In the genomic region with DNA sequence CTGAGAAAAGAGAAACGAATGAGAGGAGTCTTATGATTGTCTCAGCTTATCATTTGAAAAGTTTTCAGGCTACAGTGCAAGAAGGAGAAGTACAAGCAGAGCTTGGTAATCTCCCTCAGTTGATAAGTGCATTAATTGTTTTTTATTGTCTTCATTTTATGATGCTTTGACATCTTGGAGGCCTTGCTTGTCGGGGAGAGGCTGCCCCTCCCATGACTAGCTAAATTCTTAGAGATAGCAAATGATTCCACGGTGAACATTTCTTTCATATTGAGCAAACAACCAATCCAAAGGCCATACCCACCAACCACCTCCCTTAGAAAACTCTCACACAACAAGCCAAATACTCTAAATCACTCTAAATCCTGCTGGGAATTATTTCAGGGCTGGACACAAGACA, we compare ENCODE assay signal across 28 cellular contexts. TPM values are rescaled to one million over a fixed set of nuclear protein-coding genes. Genes with fewer than 3 reads are reported as not detected.
A peak's percentile ranks its signal among the peaks of the same experiment; 100 is the strongest.
DNase-seq lines count a peak whose midpoint lies in the region; ATAC-seq, FAIRE-seq and TF ChIP-seq lines count a peak whose summit lies in the region.
"Had no signal": no experiment of that assay in that cellular context is flagged by ENCODE, and none has a peak within 500 bp of the region (broad histone marks: within the 10 kb centered on the region; RNA-seq: fewer than 3 reads in every experiment).

No MANE protein-coding gene starts in this region.

- no peak for DNase-seq in endodermal cell
- peak; percentile 51 for DNase-seq in fibroblast of villous mesenchyme (ENCODE audit: low read depth)
- peak; percentile 53 for DNase-seq in small intestine
- no peak for DNase-seq in islet precursor cell
- DNase-seq in anterior cingulate cortex (lab: John Stamatoyannopoulos, UW): no peak
- DNase-seq: 8988T; ACHN; BE2C; C1 segment of cervical spinal cord; CD4-positive, alpha-beta memory T cell; CD4-positive, CD25-positive, alpha-beta regulatory T cell; CD8-positive, alpha-beta memory T cell; COR-L47; DMS 273 treated with DMSO at 0.1 percent for 48 hours; DMS153; DMS53; DMS79; DND-41; EL; GDM1 had no signal

- ATAC-seq in HG02763 (IDR thresholded peaks at IDR 0.05; ENCODE audit: unreplicated experiment): no peak
- ATAC-seq: GM12878 had no signal

- H3K4me3 ChIP-seq in endodermal cell (ENCODE audit: low read length) (peak overlapping the region; percentile 37), fibroblast of villous mesenchyme (ENCODE audit: low read depth, low read length) (no peak overlapping the region), small intestine (ENCODE audit: low read depth in 1 of 2, low read length in 2 of 2) (no peak overlapping the region)
- H3K4me3 ChIP-seq: BLaER1, GM12878 had no signal

- H3K36me3 Mint-ChIP-seq in endodermal cell (ENCODE audit: low read depth): peaks cover 9% of the 10 kb centered on the region

- H3K27me3 Mint-ChIP-seq in endodermal cell (ENCODE audit: insufficient read depth): no peaks in the 10 kb centered on the region
- H3K27me3 Mint-ChIP-seq: CD4-positive, alpha-beta memory T cell; CD4-positive, CD25-positive, alpha-beta regulatory T cell; CD8-positive, alpha-beta memory T cell had no signal

- no peak overlapping the region for H3K9ac ChIP-seq in endodermal cell (ENCODE audit: extremely low read depth, low read length, poor library complexity, severe bottlenecking)
- H3K9ac ChIP-seq: BLaER1 had no signal

- H3K36me3 ChIP-seq in endodermal cell (ENCODE audit: control insufficient read depth, insufficient read depth, low read length): peaks cover 7% of the 10 kb centered on the region
- no peaks in the 10 kb centered on the region for H3K36me3 ChIP-seq in small intestine (ENCODE audit: control insufficient read depth in 2 of 2, insufficient read depth in 2 of 2, low read length in 2 of 2)
- H3K36me3 ChIP-seq: BE2C had no signal

- H3K9me3 Mint-ChIP-seq in endodermal cell: peaks cover 11% of the 10 kb centered on the region
- H3K9me3 Mint-ChIP-seq: CD4-positive, alpha-beta memory T cell; CD8-positive, alpha-beta memory T cell had no signal

- 88 to 93% methylated on average over 1 to 3 of the region's 3 CpGs for WGBS in endodermal cell (ENCODE audit: insufficient coverage in 1 of 2, insufficient read length in 1 of 2), 2 experiments
- 21 to 67% (median 39%) methylated on average over 3 of the region's 3 CpGs for WGBS in small intestine, 3 donors

- H3K4me3 Mint-ChIP-seq in endodermal cell: no peak overlapping the region
- H3K4me3 Mint-ChIP-seq: CD14-positive monocyte; CD4-positive, CD25-positive, alpha-beta regulatory T cell; CD8-positive, alpha-beta memory T cell had no signal

- TF ChIP-seq CTCF in endodermal cell (conservative IDR thresholded peaks at IDR 0.05) (no peak), fibroblast of villous mesenchyme (IDR thresholded peaks at IDR 0.05; ENCODE audit: insufficient read depth, low read depth, low read length) (no peak)

- H3K9me3 ChIP-seq in endodermal cell (ENCODE audit: control insufficient read depth, low read length) (peaks cover 5% of the 10 kb centered on the region), small intestine (ENCODE audit: control insufficient read depth, low read depth) (no peaks in the 10 kb centered on the region)
- H3K9me3 ChIP-seq: BE2C had no signal

- no peaks in the 10 kb centered on the region for H3K27me3 ChIP-seq in endodermal cell (ENCODE audit: control insufficient read depth, insufficient read depth, low read length, poor library complexity, severe bottlenecking)
- no peaks in the 10 kb centered on the region for H3K27me3 ChIP-seq in small intestine (ENCODE audit: control insufficient read depth in 2 of 2, insufficient read depth in 2 of 2, low read length in 2 of 2)
- H3K27me3 ChIP-seq: BE2C, BLaER1 had no signal

- H3K4me1 ChIP-seq in endodermal cell (ENCODE audit: control insufficient read depth, insufficient read depth, low read length) (no peaks in the 10 kb centered on the region), small intestine (ENCODE audit: control insufficient read depth in 2 of 2, insufficient read depth in 1 of 2, low read depth in 1 of 2, low read length in 1 of 2) (no peaks in the 10 kb centered on the region)
- H3K4me1 ChIP-seq: BE2C, BLaER1 had no signal

- H3K27ac Mint-ChIP-seq in endodermal cell: no peak overlapping the region
- H3K27ac Mint-ChIP-seq: CD14-positive monocyte; CD4-positive, alpha-beta memory T cell; CD8-positive, alpha-beta memory T cell had no signal

- peaks cover 18% of the 10 kb centered on the region for H3K4me1 Mint-ChIP-seq in endodermal cell
- H3K4me1 Mint-ChIP-seq: CD14-positive monocyte had no signal

- H3K27ac ChIP-seq in endodermal cell (ENCODE audit: low read depth, low read length) (no peak overlapping the region), small intestine (ENCODE audit: low read depth in 1 of 2, low read length in 1 of 2) (no peak overlapping the region)
- H3K27ac ChIP-seq: BLaER1 had no signal

- no peak for FAIRE-seq in small intestine (lab: Jason Lieb, UNC)
- FAIRE-seq: A204.1, GM12878, GM12892, GM18507 had no signal

RNA-seq across cellular contexts. Expression of a gene that starts 39.8 kb away (rescaled TPM):
- total RNA-seq in endodermal cell (under 1 TPM; 0.07 to 0.09 TPM), fibroblast of villous mesenchyme (12.1 and 12.2 TPM in 2 replicates)
- polyA plus RNA-seq in endodermal cell (2013, experiment 1 of 2): 9.4 TPM
- polyA plus RNA-seq in endodermal cell (2013, experiment 2 of 2): 8.1 TPM
- under 1 TPM in 1 of 3 donors, not detected in 2; 0.16 TPM for polyA plus RNA-seq in small intestine
- total RNA-seq: A673; CD8-positive, alpha-beta memory T cell had no signal
- polyA plus RNA-seq: CD14-positive monocyte had no signal

RNA-seq across cellular contexts. Expression of a gene that starts 55.9 kb away (rescaled TPM):
- total RNA-seq in endodermal cell: 10 to 100 TPM; 23.0 to 26.2 TPM
- polyA plus RNA-seq in endodermal cell (2013, experiment 1 of 2): 19.6 TPM
- polyA plus RNA-seq in endodermal cell (2013, experiment 2 of 2): 16.8 TPM
- total RNA-seq in fibroblast of villous mesenchyme: 25.9 and 30.3 TPM in 2 replicates
- polyA plus RNA-seq in small intestine: 10 to 100 TPM; 18.5 to 23.5 (median 23.2) TPM

Comparison
In these comparisons a context has a peak if more than half of its experiments do, and no peak if none do; other contexts are left out.
1. DNase-seq: peak in fibroblast of villous mesenchyme (single experiment) and small intestine (single experiment); none in endodermal cell (single experiment), islet precursor cell (single experiment) and anterior cingulate cortex (0 of 58).
2. RNA of a gene that starts 39.8 kb away (total RNA-seq): 12.1 to 12.2 TPM in fibroblast of villous mesenchyme; 0.07 to 0.09 TPM in endodermal cell; every median in the first group is over 10 times any median in the second.